9 cellular contexts compared by ENCODE assay signal in the genomic region with DNA sequence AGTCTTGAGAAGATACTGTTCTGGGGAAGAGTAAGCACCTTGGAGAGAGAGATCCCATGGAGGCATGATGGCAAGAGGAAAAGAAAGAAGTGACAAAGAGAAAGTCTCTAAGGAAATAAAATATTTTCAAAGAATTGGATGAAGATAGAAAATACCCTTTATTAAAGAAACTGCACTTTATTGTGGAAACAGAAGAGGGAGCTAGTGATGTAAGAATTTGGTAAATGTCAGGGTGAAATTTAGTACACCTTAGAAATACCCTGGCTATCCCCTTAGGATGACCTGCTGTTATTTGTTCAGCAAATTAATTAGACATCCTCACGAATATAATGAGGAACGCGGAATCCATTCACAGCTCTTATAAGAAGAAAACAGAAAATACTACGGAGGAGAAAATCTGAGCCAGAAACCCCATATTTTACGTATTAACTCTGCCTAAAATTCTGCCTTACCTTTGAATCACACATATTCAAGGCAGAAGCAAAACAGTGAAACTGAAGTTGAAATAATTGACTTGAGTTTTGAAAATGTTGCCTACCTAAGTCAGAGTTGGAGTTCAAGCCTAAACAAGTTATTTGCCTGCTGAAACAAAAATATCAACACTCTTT.
A peak's percentile ranks its signal among the peaks of the same experiment; 100 is the strongest.
DNase-seq lines count a peak whose midpoint lies in the region; ATAC-seq and TF ChIP-seq lines count a peak whose summit lies in the region.
"Had no signal": no experiment of that assay in that cellular context is flagged by ENCODE, and none has a peak within 500 bp of the region (broad histone marks: within the 10 kb centered on the region; RNA-seq: fewer than 3 reads in every experiment).

No MANE protein-coding gene starts in this region.

- H4K20me1 ChIP-seq in mammary epithelial cell (ENCODE audit: insufficient read depth, low read length) = no peaks in the 10 kb centered on the region

- H3K9ac ChIP-seq in mammary epithelial cell (ENCODE audit: insufficient read depth, low read length) = no peak overlapping the region

- no peak overlapping the region for H3K27ac Mint-ChIP-seq in nephron
- H3K27ac Mint-ChIP-seq: stimulated activated naive CD8-positive, alpha-beta T cell treated with anti-CD3 and anti-CD28 coated beads, Interleukin-15, Interleukin-2, amounts not matched to agents 100 ng/mL and 50 ng/mL, for 24 hours had no signal

- H3K9me3 ChIP-seq in mammary epithelial cell (replicated peaks; ENCODE audit: insufficient read depth, low read length) = no peaks in the 10 kb centered on the region

- H3K36me3 Mint-ChIP-seq in nephron (ENCODE audit: low read depth) = no peaks in the 10 kb centered on the region

- no peaks in the 10 kb centered on the region for H3K4me1 Mint-ChIP-seq in nephron

- H3K4me3 Mint-ChIP-seq in nephron = no peak overlapping the region
- H3K4me3 Mint-ChIP-seq: stimulated activated naive CD8-positive, alpha-beta T cell treated with anti-CD3 and anti-CD28 coated beads, Interleukin-15, Interleukin-2, amounts not matched to agents 100 ng/mL and 50 ng/mL, for 24 hours had no signal

- H3K27me3 ChIP-seq in mammary epithelial cell (ENCODE audit: insufficient read depth, low read length) = peaks cover under 1% of the 10 kb centered on the region

- CTCF ChIA-PET in mammary epithelial cell (lab: Charles Lee; ENCODE audit: low non-redundant PET) = interaction anchor here (0.6 to 0.7 kb wide), 2 partner anchors 498 to 1090 kb away, joined by 3 to 9 read pairs; no protein-coding TSS in a partner anchor

- ATAC-seq in HG03442 (IDR thresholded peaks at IDR 0.05; ENCODE audit: unreplicated experiment) = no peak

- no peaks in the 10 kb centered on the region for H3K27me3 Mint-ChIP-seq in nephron (ENCODE audit: low read depth)
- H3K27me3 Mint-ChIP-seq: stimulated activated naive CD8-positive, alpha-beta T cell treated with anti-CD3 and anti-CD28 coated beads, Interleukin-15, Interleukin-2, amounts not matched to agents 100 ng/mL and 50 ng/mL, for 24 hours had no signal

- peak; percentile 36 for TF ChIP-seq CTCF in GM12864 (IDR thresholded peaks at IDR 0.05; ENCODE audit: low read depth, low read length, missing control alignments)
- peak; percentile 60 to 64 for TF ChIP-seq CTCF in mammary epithelial cell (conservative IDR thresholded peaks at IDR 0.05 in 1 of 2, IDR thresholded peaks at IDR 0.05 in 1 of 2; ENCODE audit: extremely low read depth in 1 of 2, insufficient read depth in 1 of 2, low read depth in 1 of 2, low read length in 2 of 2)
- TF ChIP-seq CTCF in nephron (IDR thresholded peaks at IDR 0.05; ENCODE audit: unreplicated experiment in 3 of 3) = peak; percentile 27 to 60 (median 42)

- dilution Hi-C loops in mammary epithelial cell (cut with HindIII; ENCODE audit: low sequenced_read_pairs) = no loop called here

- WGBS in mammary epithelial cell (ENCODE audit: low coverage, missing lambda C conversion rate) = 63% methylated on average over 5 of the region's 5 CpGs

- intact Hi-C loops in mammary epithelial cell (cut with micrococcal nuclease) = loop anchor here (1.0 to 5.0 kb wide), 5 partner anchors 90 to 597 kb away; partner anchors contain the start of gene TFPI2

- H3K4me1 ChIP-seq in mammary epithelial cell (ENCODE audit: insufficient read depth, low read length) = no peaks in the 10 kb centered on the region

- no peaks in the 10 kb centered on the region for H3K79me2 ChIP-seq in mammary epithelial cell (ENCODE audit: insufficient read depth, low read length)

- H3K9me3 Mint-ChIP-seq in nephron = peaks cover 15% of the 10 kb centered on the region
- H3K9me3 Mint-ChIP-seq: stimulated activated naive CD8-positive, alpha-beta T cell treated with anti-CD3 and anti-CD28 coated beads, Interleukin-15, Interleukin-2, amounts not matched to agents 100 ng/mL and 50 ng/mL, for 24 hours had no signal

- no peaks in the 10 kb centered on the region for H3K36me3 ChIP-seq in mammary epithelial cell (ENCODE audit: insufficient read depth, low read length)

- no peak overlapping the region for H3K27ac ChIP-seq in mammary epithelial cell (ENCODE audit: insufficient read depth, low read depth, low read length)

- H2AFZ ChIP-seq in mammary epithelial cell (ENCODE audit: low read depth, low read length) = no peak overlapping the region

- H3K4me3 ChIP-seq in GM12864 (ENCODE audit: low read depth, low read length) (no peak overlapping the region), mammary epithelial cell (replicated peaks in 1 of 3; ENCODE audit: insufficient read depth in 1 of 3, low read depth in 2 of 3, low read length in 3 of 3) (no peak overlapping the region)

- no peak overlapping the region for H3K4me2 ChIP-seq in mammary epithelial cell (ENCODE audit: insufficient read depth, low read depth, low read length)

- no TSS peak for BruUV-seq in mammary epithelial cell (replicated peaks; lab: Mats Ljungman, UMichigan)

- in situ Hi-C loops in mammary epithelial cell (cut with MboI; ENCODE audit: low sequenced_read_pairs in 2 of 2) = loop anchor here (5.0 to 25.0 kb wide), 2 partner anchors 282 to 287 kb away; no protein-coding TSS in a partner anchor

- no peak for DNase-seq in GM12864 (ENCODE audit: low read depth)
- peak; percentile 23 for DNase-seq in M059J (ENCODE audit: low read depth)
- peak; percentile 12 for DNase-seq in mammary epithelial cell
- DNase-seq in midbrain (lab: John Stamatoyannopoulos, UW) = no peak
- no peak for DNase-seq in cerebellar nuclear complex (lab: John Stamatoyannopoulos, UW)
- DNase-seq: activated CD4-positive, alpha-beta T cell treated with anti-CD3 and anti-CD28 coated beads, Interleukin-2, amount 50 U/mL, for 1 hour had no signal

Comparison
In these comparisons a context has a peak if more than half of its experiments do, and no peak if none do; other contexts are left out.
1. DNase-seq: peak in M059J (single experiment) and mammary epithelial cell (single experiment); none in GM12864 (single experiment), midbrain (single experiment) and cerebellar nuclear complex (0 of 2).
2. Peak in every context shown above with its lines, with median percentiles within 50 percentile points of each other: CTCF ChIP-seq.